ENCODE assay signal across 9 cellular contexts in genomic region chr11:35045219-35045819, GRCh38.
A peak's percentile ranks its signal among the peaks of the same experiment; 100 is the strongest.
DNase-seq lines count a peak whose midpoint lies in the region; ATAC-seq, FAIRE-seq and TF ChIP-seq lines count a peak whose summit lies in the region.
"Had no signal": no experiment of that assay in that cellular context is flagged by ENCODE, and none has a peak within 500 bp of the region (broad histone marks: within the 10 kb centered on the region; RNA-seq: fewer than 3 reads in every experiment).

No MANE protein-coding gene starts in this region.

- H3K4me1 ChIP-seq in pancreas: peaks cover 0 to 32% (median 24%) of the 10 kb centered on the region in 3 donors

- no peak overlapping the region for H3K27ac ChIP-seq in pancreas

- H3K9me3 ChIP-seq in pancreas: no peaks in the 10 kb centered on the region

- intact Hi-C loops in pancreas (cut with DNase I): no loop called here

- no peak for FAIRE-seq in pancreas (lab: Jason Lieb, UNC)
- FAIRE-seq: astrocyte had no signal

- in situ Hi-C loops in ACHN (cut with HindIII; ENCODE audit: low pct_ligation_motif_present, low pct_unique_long_range_greater_than_20kb, low sequenced_read_pairs): no loop called here

- WGBS in pancreas, 2 donors: 53% methylated on average over 8 of the region's 8 CpGs

- no peaks in the 10 kb centered on the region for H3K36me3 ChIP-seq in pancreas

- no peaks in the 10 kb centered on the region for H3K27me3 ChIP-seq in pancreas

- TF ChIP-seq CTCF in pancreas (IDR thresholded peaks at IDR 0.05): no peak

- DNase-seq in NCI-H2029 treated with DMSO at 0.1 percent for 48 hours (lab: John Stamatoyannopoulos, UW) (peak; percentile 55), activated T-helper 1 cell treated with Interleukin-2 at 50 U/mL for 16 hours (ENCODE audit: low read depth) (peak; percentile 54), pancreas (peak in 2 of 6 donors; percentile 22 to 23), putamen (ENCODE audit: low spot score) (no peak), ACHN (no peak)

- ATAC-seq in GM18511 (IDR thresholded peaks at IDR 0.05; ENCODE audit: unreplicated experiment): peak; percentile 51
- ATAC-seq in pancreas: peak; percentile 59 to 87 (median 78)
- no peak for ATAC-seq in GM19395 (IDR thresholded peaks at IDR 0.05; ENCODE audit: unreplicated experiment)
- ATAC-seq in GM19328 (IDR thresholded peaks at IDR 0.05; ENCODE audit: unreplicated experiment): no peak

- H3K4me3 ChIP-seq in pancreas: no peak overlapping the region

Comparison
In these comparisons a context has a peak if more than half of its experiments do, and no peak if none do; other contexts are left out.
1. ATAC-seq: peak in GM18511 (single experiment) and pancreas (4 of 4); none in GM19395 (single experiment) and GM19328 (single experiment).
2. DNase-seq: peak in NCI-H2029 treated with DMSO at 0.1 percent for 48 hours (single experiment) and activated T-helper 1 cell treated with Interleukin-2 at 50 U/mL for 16 hours (single experiment); none in putamen (single experiment) and ACHN (single experiment).